ENCODE assay signal across 18 cellular contexts in the genomic region with DNA sequence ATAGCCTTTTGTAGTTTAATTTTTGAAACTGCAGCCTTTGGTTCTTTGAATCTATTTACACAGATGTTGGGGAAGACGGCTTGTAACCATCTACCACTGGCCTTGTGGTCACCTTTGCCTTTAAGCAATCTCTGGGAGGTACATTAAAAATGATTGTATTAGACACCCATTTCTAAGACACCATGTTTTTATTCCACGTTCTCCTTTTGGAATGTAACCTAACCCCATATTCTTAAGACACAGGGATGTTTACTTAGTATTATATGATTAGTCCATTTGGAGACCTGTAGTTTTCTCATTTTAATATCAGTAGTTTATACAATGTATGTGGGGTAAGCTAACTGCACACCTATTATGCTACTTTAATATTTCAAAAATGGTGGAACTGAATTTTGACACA.
"Had no signal": no experiment of that assay in that cellular context is flagged by ENCODE, and none has a peak within 500 bp of the region (broad histone marks: within the 10 kb centered on the region; RNA-seq: fewer than 3 reads in every experiment).

No MANE protein-coding gene starts in this region.

- H3K9ac ChIP-seq: neural progenitor cell had no signal

- H3K9me3 Mint-ChIP-seq: activated naive CD4-positive, alpha-beta T cell treated with anti-CD3 and anti-CD28 coated beads for 36 hours; activated T-helper 2 cell treated with anti-CD3 and anti-CD28 coated beads, Interferon-gamma antibody, Interleukin-2, Interleukin-4, amounts not matched to agents 10 μg/mL and 5 μg/mL and 100 μg/mL, durations not matched to agents 14 hours and 24 hours and 36 hours; neural progenitor cell had no signal

- H3K9me3 ChIP-seq: esophagus squamous epithelium, gastrocnemius medialis, pancreas, sigmoid colon, thyroid gland, vagina had no signal

- H3K36me3 Mint-ChIP-seq: neural progenitor cell had no signal

- H3K36me3 ChIP-seq: esophagus squamous epithelium, gastrocnemius medialis, neural progenitor cell, pancreas, sigmoid colon, thyroid gland, vagina had no signal

- ATAC-seq: gastrocnemius medialis, pancreas had no signal

- H3K27ac ChIP-seq: coronary artery, esophagus squamous epithelium, gastrocnemius medialis, neural progenitor cell, pancreas, sigmoid colon, thyroid gland, vagina had no signal

- H2AFZ ChIP-seq: neural progenitor cell had no signal

- FAIRE-seq: astrocyte, pancreas had no signal

- DNase-seq: activated CD4-positive, alpha-beta T cell treated with anti-CD3 and anti-CD28 coated beads, Interleukin-2, amount 50 U/mL, for 4 hours; activated CD4-positive, CD25-positive, alpha-beta regulatory T cell treated with anti-CD3 and anti-CD28 coated beads, Interleukin-2, amount 50 U/mL, for 72 hours; activated naive CD4-positive, alpha-beta T cell treated with anti-CD3 and anti-CD28 coated beads for 36 hours; effector CD4-positive, alpha-beta T cell; esophagus squamous epithelium; gastrocnemius medialis; islet precursor cell; pancreas; sigmoid colon; stimulated activated CD4-positive, alpha-beta T cell treated with anti-CD3 and anti-CD28 coated beads, Interleukin-12 subunit alpha, Interleukin-12 subunit beta, amount 100 ng/mL, for 4 hours; stimulated activated CD4-positive, alpha-beta T cell treated with anti-CD3 and anti-CD28 coated beads, Interleukin-2, amount 100 ng/mL, for 24 hours; thyroid gland had no signal

- H3K27ac Mint-ChIP-seq: activated naive CD4-positive, alpha-beta T cell treated with anti-CD3 and anti-CD28 coated beads for 36 hours; activated T-helper 2 cell treated with anti-CD3 and anti-CD28 coated beads, Interferon-gamma antibody, Interleukin-2, Interleukin-4, amounts not matched to agents 10 μg/mL and 5 μg/mL and 100 μg/mL, durations not matched to agents 14 hours and 24 hours and 36 hours; neural progenitor cell had no signal

- H3K4me1 ChIP-seq: esophagus squamous epithelium, gastrocnemius medialis, pancreas, vagina had no signal

- H3K27me3 ChIP-seq: esophagus squamous epithelium, gastrocnemius medialis, pancreas, sigmoid colon, thyroid gland, vagina had no signal

- H3K4me3 ChIP-seq: coronary artery, esophagus squamous epithelium, gastrocnemius medialis, lung, neural progenitor cell, pancreas, sigmoid colon, thyroid gland, vagina had no signal
